In genomic region chr2:120570546-120570945, GRCh38 we compare ENCODE assay signal across 31 cellular contexts.
"Had no signal": no experiment of that assay in that cellular context is flagged by ENCODE, and none has a peak within 500 bp of the region (broad histone marks: within the 10 kb centered on the region; RNA-seq: fewer than 3 reads in every experiment).

No MANE protein-coding gene starts in this region.

- H3K27me3 Mint-ChIP-seq: activated CD4-positive, alpha-beta memory T cell treated with anti-CD3 and anti-CD28 coated beads for 36 hours; activated naive CD8-positive, alpha-beta T cell had no signal

- H3K27me3 ChIP-seq: adrenal gland, esophagus muscularis mucosa, gastroesophageal sphincter had no signal

- H3K4me1 Mint-ChIP-seq: activated CD4-positive, alpha-beta T cell treated with anti-CD3 and anti-CD28 coated beads for 36 hours; activated CD4-positive, alpha-beta T cell treated with anti-CD3 and anti-CD28 coated beads, Interleukin-2, amount 10 ng/mL, durations not matched to agents 24 days and 14 days; activated CD8-positive, alpha-beta memory T cell treated with anti-CD3 and anti-CD28 coated beads, Interleukin-2, amount 10 ng/mL, durations not matched to agents 7 days and 5 days; activated naive CD4-positive, alpha-beta T cell treated with anti-CD3 and anti-CD28 coated beads, Interleukin-2, amount 10 ng/mL, durations not matched to agents 7 days and 5 days; activated naive CD8-positive, alpha-beta T cell treated with anti-CD3 and anti-CD28 coated beads, Interleukin-2, amount 50 U/mL, for 24 hours; central memory CD8-positive, alpha-beta T cell had no signal

- H3K27ac ChIP-seq: adrenal gland, esophagus muscularis mucosa, foreskin keratinocyte, gastroesophageal sphincter had no signal

- H3K4me3 Mint-ChIP-seq: activated CD4-positive, alpha-beta memory T cell treated with anti-CD3 and anti-CD28 coated beads for 36 hours; activated CD4-positive, alpha-beta T cell treated with anti-CD3 and anti-CD28 coated beads for 36 hours; activated CD4-positive, alpha-beta T cell treated with anti-CD3 and anti-CD28 coated beads, Interleukin-2, amount 10 ng/mL, durations not matched to agents 24 days and 14 days; activated CD8-positive, alpha-beta memory T cell treated with anti-CD3 and anti-CD28 coated beads, Interleukin-2, amount 10 ng/mL, durations not matched to agents 7 days and 5 days; activated CD8-positive, alpha-beta T cell treated with anti-CD3 and anti-CD28 coated beads, Interleukin-2, amount 10 ng/mL, durations not matched to agents 7 days and 5 days; activated naive CD4-positive, alpha-beta T cell treated with anti-CD3 and anti-CD28 coated beads, Interleukin-2, amount 10 ng/mL, durations not matched to agents 7 days and 5 days; activated naive CD8-positive, alpha-beta T cell; activated naive CD8-positive, alpha-beta T cell treated with anti-CD3 and anti-CD28 coated beads, Interleukin-2, amount 50 U/mL, for 24 hours; activated T-helper 1 cell treated with anti-CD3 and anti-CD28 coated beads, Interleukin-12 subunit alpha, Interleukin-12 subunit beta, Interleukin-2, Interleukin-4 antibody, amounts not matched to agents 30 ng/mL and 10 ng/mL and 1 ng/mL, durations not matched to agents 14 hours and 24 hours and 36 hours; brain; central memory CD8-positive, alpha-beta T cell; effector memory CD8-positive, alpha-beta T cell had no signal

- H3K9me3 Mint-ChIP-seq: activated CD4-positive, alpha-beta memory T cell treated with anti-CD3 and anti-CD28 coated beads for 36 hours; activated CD4-positive, alpha-beta T cell treated with anti-CD3 and anti-CD28 coated beads, Interleukin-2, amount 10 ng/mL, durations not matched to agents 24 days and 14 days; activated naive CD4-positive, alpha-beta T cell treated with anti-CD3 and anti-CD28 coated beads, Interleukin-2, amount 10 ng/mL, durations not matched to agents 7 days and 5 days; activated naive CD8-positive, alpha-beta T cell treated with anti-CD3 and anti-CD28 coated beads, Interleukin-2, amount 50 U/mL, for 24 hours; activated T-helper 1 cell treated with anti-CD3 and anti-CD28 coated beads, Interleukin-12 subunit alpha, Interleukin-12 subunit beta, Interleukin-2, Interleukin-4 antibody, amounts not matched to agents 30 ng/mL and 10 ng/mL and 1 ng/mL, durations not matched to agents 14 hours and 24 hours and 36 hours; activated T-helper 2 cell treated with anti-CD3 and anti-CD28 coated beads, Interferon-gamma antibody, Interleukin-2, Interleukin-4, amounts not matched to agents 10 μg/mL and 5 μg/mL and 100 μg/mL, durations not matched to agents 14 hours and 24 hours and 36 hours; central memory CD8-positive, alpha-beta T cell; effector memory CD8-positive, alpha-beta T cell had no signal

- FAIRE-seq: colon had no signal

- H3K27ac Mint-ChIP-seq: activated CD4-positive, alpha-beta memory T cell treated with anti-CD3 and anti-CD28 coated beads for 36 hours; activated CD4-positive, alpha-beta T cell treated with anti-CD3 and anti-CD28 coated beads for 36 hours; activated CD4-positive, alpha-beta T cell treated with anti-CD3 and anti-CD28 coated beads, Interleukin-2, amount 10 ng/mL, durations not matched to agents 24 days and 14 days; activated CD8-positive, alpha-beta memory T cell treated with anti-CD3 and anti-CD28 coated beads, Interleukin-2, amount 10 ng/mL, durations not matched to agents 7 days and 5 days; activated CD8-positive, alpha-beta T cell treated with anti-CD3 and anti-CD28 coated beads, Interleukin-2, amount 10 ng/mL, durations not matched to agents 7 days and 5 days; activated naive CD4-positive, alpha-beta T cell treated with anti-CD3 and anti-CD28 coated beads, Interleukin-2, amount 10 ng/mL, durations not matched to agents 7 days and 5 days; activated naive CD8-positive, alpha-beta T cell; activated naive CD8-positive, alpha-beta T cell treated with anti-CD3 and anti-CD28 coated beads, Interleukin-2, amount 50 U/mL, for 24 hours; activated T-helper 1 cell treated with anti-CD3 and anti-CD28 coated beads, Interleukin-12 subunit alpha, Interleukin-12 subunit beta, Interleukin-2, Interleukin-4 antibody, amounts not matched to agents 30 ng/mL and 10 ng/mL and 1 ng/mL, durations not matched to agents 14 hours and 24 hours and 36 hours; activated T-helper 2 cell treated with anti-CD3 and anti-CD28 coated beads, Interferon-gamma antibody, Interleukin-2, Interleukin-4, amounts not matched to agents 10 μg/mL and 5 μg/mL and 100 μg/mL, durations not matched to agents 14 hours and 24 hours and 36 hours; effector memory CD8-positive, alpha-beta T cell had no signal

- H3K4me1 ChIP-seq: foreskin keratinocyte had no signal

- H3K9me3 ChIP-seq: adrenal gland, esophagus muscularis mucosa, gastroesophageal sphincter had no signal

- H3K4me3 ChIP-seq: adrenal gland, esophagus muscularis mucosa, gastroesophageal sphincter had no signal

- H3K36me3 ChIP-seq: adrenal gland, esophagus muscularis mucosa, gastroesophageal sphincter had no signal

- ATAC-seq: activated CD4-positive, alpha-beta T cell treated with anti-CD3 and anti-CD28 coated beads for 36 hours; activated CD8-positive, alpha-beta memory T cell treated with anti-CD3 and anti-CD28 coated beads, Interleukin-2, amount 10 ng/mL, durations not matched to agents 7 days and 5 days; activated CD8-positive, alpha-beta T cell treated with anti-CD3 and anti-CD28 coated beads, Interleukin-2, amount 10 ng/mL, durations not matched to agents 7 days and 5 days; activated naive CD8-positive, alpha-beta T cell treated with anti-CD3 and anti-CD28 coated beads, Interleukin-2, amount 50 U/mL, for 24 hours; effector memory CD8-positive, alpha-beta T cell; foreskin keratinocyte; gastroesophageal sphincter had no signal

- H3K36me3 Mint-ChIP-seq: activated CD4-positive, alpha-beta memory T cell treated with anti-CD3 and anti-CD28 coated beads for 36 hours; activated CD8-positive, alpha-beta memory T cell treated with anti-CD3 and anti-CD28 coated beads, Interleukin-2, amount 10 ng/mL, durations not matched to agents 7 days and 5 days; activated naive CD4-positive, alpha-beta T cell treated with anti-CD3 and anti-CD28 coated beads, Interleukin-2, amount 10 ng/mL, durations not matched to agents 7 days and 5 days; activated naive CD8-positive, alpha-beta T cell; brain had no signal

- DNase-seq: activated CD4-positive, alpha-beta memory T cell treated with anti-CD3 and anti-CD28 coated beads for 36 hours; activated CD4-positive, alpha-beta T cell treated with anti-CD3 and anti-CD28 coated beads for 36 hours; activated CD4-positive, alpha-beta T cell treated with anti-CD3 and anti-CD28 coated beads, Interleukin-2, amount 10 ng/mL, durations not matched to agents 24 days and 14 days; activated CD4-positive, CD25-positive, alpha-beta regulatory T cell; activated CD4-positive, CD25-positive, alpha-beta regulatory T cell treated with anti-CD3 and anti-CD28 coated beads, Interleukin-2, amount 50 U/mL, for 72 hours; activated CD8-positive, alpha-beta memory T cell treated with anti-CD3 and anti-CD28 coated beads, Interleukin-2, amount 10 ng/mL, durations not matched to agents 7 days and 5 days; activated CD8-positive, alpha-beta memory T cell treated with anti-CD3 and anti-CD28 coated beads, Interleukin-2, amount 50 U/mL, for 4 hours; activated CD8-positive, alpha-beta T cell treated with anti-CD3 and anti-CD28 coated beads, Interleukin-2, amount 10 ng/mL, durations not matched to agents 7 days and 5 days; activated effector memory CD4-positive, alpha-beta T cell treated with anti-CD3 and anti-CD28 coated beads, Interleukin-2, amount 50 U/mL, for 16 hours; activated naive CD4-positive, alpha-beta T cell treated with anti-CD3 and anti-CD28 coated beads, Interleukin-2, amount 10 ng/mL, durations not matched to agents 7 days and 5 days; activated naive CD8-positive, alpha-beta T cell treated with anti-CD3 and anti-CD28 coated beads, Interleukin-2, amount 50 U/mL, for 24 hours; activated T-cell treated with anti-CD3 and anti-CD28 coated beads, Interleukin-2, amount 50 U/mL, for 1 hour; activated T-cell treated with anti-CD3 and anti-CD28 coated beads, Interleukin-2, amount 50 U/mL, for 48 hours; adrenal gland; amygdala; aorta; cortex of kidney; dermis blood vessel endothelial cell; effector CD4-positive, alpha-beta T cell; effector memory CD8-positive, alpha-beta T cell; erythroblast; foreskin keratinocyte; T-helper 2 cell had no signal
